In the genomic region with DNA sequence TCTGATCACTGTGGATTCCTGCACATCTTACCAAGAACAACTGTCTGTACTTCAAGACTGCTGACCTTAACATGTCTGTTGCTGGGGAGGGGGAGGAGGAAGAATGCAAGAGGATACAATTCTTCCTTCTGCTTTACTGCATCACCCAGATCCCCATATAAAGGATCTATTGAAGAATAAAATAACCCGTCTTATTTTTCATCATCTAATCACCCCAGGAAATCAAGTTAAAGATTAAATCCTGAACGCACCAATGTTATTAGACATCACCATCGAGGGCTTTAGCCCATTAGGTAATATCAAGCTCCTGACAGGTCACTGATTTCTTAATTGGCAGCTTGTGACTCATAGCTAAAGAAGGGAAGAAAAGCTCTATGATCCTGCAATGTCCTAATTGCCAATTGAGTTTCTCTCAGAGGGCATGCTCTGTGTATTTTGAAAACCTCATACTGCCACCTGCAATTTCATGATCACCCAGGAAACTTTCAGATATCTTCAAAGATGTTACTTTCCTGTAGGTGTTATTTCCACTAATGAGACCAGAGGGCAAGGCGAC, we compare ENCODE assay signal across 20 cellular contexts.
DNase-seq lines count a peak whose midpoint lies in the region; TF ChIP-seq lines count a peak whose summit lies in the region.
"Had no signal": no experiment of that assay in that cellular context is flagged by ENCODE, and none has a peak within 500 bp of the region (broad histone marks: within the 10 kb centered on the region; RNA-seq: fewer than 3 reads in every experiment).

No MANE protein-coding gene starts in this region.

- TF ChIP-seq CTCF in PC-9 (conservative IDR thresholded peaks at IDR 0.05) (no peak), epithelial cell of esophagus (IDR thresholded peaks at IDR 0.05; ENCODE audit: insufficient read depth, low read depth, low read length, missing control alignments) (no peak), testis (IDR thresholded peaks at IDR 0.05) (no peak)

- H3K79me2 ChIP-seq in PC-9 (ENCODE audit: low read depth), result no peaks in the 10 kb centered on the region

- CTCF ChIA-PET in PC-9 (lab: Charles Lee), result interaction anchor here (0.5 to 1.1 kb wide), 5 partner anchors 105 to 990 kb away, joined by 3 to 9 read pairs (median 4); no protein-coding TSS in a partner anchor

- no peak overlapping the region for H3K4me3 ChIP-seq in PC-9
- H3K4me3 ChIP-seq in epithelial cell of esophagus (ENCODE audit: low read length), result no peak overlapping the region
- H3K4me3 ChIP-seq in testis, result no peak overlapping the region

- H3F3A ChIP-seq in PC-9 (ENCODE audit: insufficient read depth, low read depth), result no peaks in the 10 kb centered on the region

- H3K27me3 ChIP-seq in PC-9 (ENCODE audit: insufficient read depth, low read depth) (no peaks in the 10 kb centered on the region), testis (no peaks in the 10 kb centered on the region)

- WGBS in testis, 2 donors, result 73 to 82% methylated on average over 4 of the region's 4 CpGs

- H2AFZ ChIP-seq in PC-9, result no peak overlapping the region

- H3K9me3 ChIP-seq in PC-9 (ENCODE audit: insufficient read depth, low read depth) (no peaks in the 10 kb centered on the region), testis (no peaks in the 10 kb centered on the region)

- H3K4me2 ChIP-seq in PC-9, result peak overlapping the region; percentile 4

- H3K4me1 ChIP-seq in PC-9 (replicated peaks; ENCODE audit: insufficient read depth) (peaks cover 42% of the 10 kb centered on the region), testis (no peaks in the 10 kb centered on the region)

- POLR2A ChIA-PET in PC-9 (lab: Charles Lee; ENCODE audit: unreplicated experiment), result interaction anchor here (0.7 kb wide), 2 partner anchors 557 to 573 kb away, joined by 4 to 8 read pairs; no protein-coding TSS in a partner anchor

- no peaks in the 10 kb centered on the region for H3K9me2 ChIP-seq in PC-9 (ENCODE audit: insufficient read depth)

- no peak overlapping the region for H3K27ac ChIP-seq in PC-9
- no peak overlapping the region for H3K27ac ChIP-seq in testis
- H3K27ac ChIP-seq: 22Rv1 had no signal

- BruUV-seq in PC-9 (replicated peaks; lab: Mats Ljungman, UMichigan), result no TSS peak

- no peaks in the 10 kb centered on the region for H3K36me3 ChIP-seq in PC-9 (ENCODE audit: low read depth)
- H3K36me3 ChIP-seq in testis (ENCODE audit: low read depth, missing control alignments), result no peaks in the 10 kb centered on the region

- H4K20me1 ChIP-seq in PC-9 (ENCODE audit: insufficient read depth), result no peaks in the 10 kb centered on the region

- no peak for TF ChIP-seq POLR2A in testis (IDR thresholded peaks at IDR 0.05)

- peak; percentile 9 for DNase-seq in NCI-H2227 (lab: John Stamatoyannopoulos, UW; ENCODE audit: unreplicated experiment)
- DNase-seq in NCI-H2227 treated with DMSO at 0.1 percent for 48 hours (lab: John Stamatoyannopoulos, UW), result no peak
- DNase-seq in PC-9, result peak in 1 of 2 experiments; percentile 83
- DNase-seq in epithelial cell of esophagus (ENCODE audit: low read depth), result peak; percentile 67
- peak; percentile 95 for DNase-seq in renal cortical epithelial cell (ENCODE audit: low read depth)
- DNase-seq in nucleus accumbens (lab: John Stamatoyannopoulos, UW), result no peak
- DNase-seq in testis, result no peak
- DNase-seq in ureter (ENCODE audit: low spot score), result no peak
- DNase-seq: CD8-positive, alpha-beta memory T cell; DMS 273 treated with DMSO at 0.1 percent for 48 hours; EL; KG1; NCI-H1092; NCI-H146; NCI-H2107; NCI-H345; NCI-H526 treated with DMSO at 0.1 percent for 48 hours; NK-92 treated with Interleukin-12 subunit alpha and Interleukin-12 subunit beta, amount 100 ng/mL, for 24 hours; RPMI8226 had no signal

- intact Hi-C loops in PC-9 (cut with micrococcal nuclease; ENCODE audit: unreplicated experiment) (loop anchor here (10.0 kb wide), 3 partner anchors 478 to 1378 kb away; no protein-coding TSS in a partner anchor), testis (cut with DNase I; ENCODE audit: low total_unique reads) (loop anchor here (10.0 kb wide), 1 partner anchor 128 kb away; no protein-coding TSS in a partner anchor)

Comparison
In these comparisons a context has a peak if more than half of its experiments do, and no peak if none do; other contexts are left out.
1. DNase-seq: peak in NCI-H2227 (single experiment), epithelial cell of esophagus (single experiment) and renal cortical epithelial cell (single experiment); none in NCI-H2227 treated with DMSO at 0.1 percent for 48 hours (single experiment), nucleus accumbens (0 of 56), testis (single experiment) and ureter (single experiment).